In genomic region chr11:86066606-86067229, GRCh38 we compare ENCODE assay signal across 8 cellular contexts. TPM values are rescaled to one million over a fixed set of nuclear protein-coding genes. Genes with fewer than 3 reads are reported as not detected.
A peak's percentile ranks its signal among the peaks of the same experiment; 100 is the strongest.
DNase-seq lines count a peak whose midpoint lies in the region; ATAC-seq and TF ChIP-seq lines count a peak whose summit lies in the region.

No MANE protein-coding gene starts in this region.

- in situ Hi-C loops in astrocyte of the spinal cord (cut with HindIII; ENCODE audit: low sequenced_read_pairs): no loop called here

- H3K36me3 ChIP-seq in right lobe of liver (no peaks in the 10 kb centered on the region), thoracic aorta (no peaks in the 10 kb centered on the region)

- ATAC-seq in activated CD8-positive, alpha-beta memory T cell treated with anti-CD3 and anti-CD28 coated beads, Interleukin-2, amount 10 ng/mL, durations not matched to agents 7 days and 5 days: no peak
- ATAC-seq in right lobe of liver (no peak), thoracic aorta (ENCODE audit: insufficient number of reproducible peaks, low FRiP score, low read depth) (no peak)

- CTCF ChIA-PET in activated CD8-positive, alpha-beta memory T cell treated with anti-CD3 and anti-CD28 coated beads, Interleukin-2, amount 10 ng/mL, durations not matched to agents 7 days and 5 days (lab: Charles Lee): interaction anchor here (1.0 to 4.1 kb wide), 12 partner anchors 20 to 152 kb away, joined by 3 to 41 read pairs (median 6); no protein-coding TSS in a partner anchor

- H3K4me1 Mint-ChIP-seq in activated CD8-positive, alpha-beta memory T cell treated with anti-CD3 and anti-CD28 coated beads, Interleukin-2, amount 10 ng/mL, durations not matched to agents 7 days and 5 days: peaks cover 40% of the 10 kb centered on the region

- H3K4me1 ChIP-seq in right lobe of liver (peaks cover 0 to 47% (median 18%) of the 10 kb centered on the region in 4 donors), thoracic aorta (ENCODE audit: control insufficient read depth in 1 of 2, low read depth in 2 of 2) (peaks cover 46 to 49% of the 10 kb centered on the region in 2 donors)

- peak overlapping the region; percentile 100 for H3K4me3 Mint-ChIP-seq in activated CD8-positive, alpha-beta memory T cell treated with anti-CD3 and anti-CD28 coated beads, Interleukin-2, amount 10 ng/mL, durations not matched to agents 7 days and 5 days

- TF ChIP-seq CTCF in astrocyte of the spinal cord (IDR thresholded peaks at IDR 0.05; ENCODE audit: low read depth, low read length): no peak
- TF ChIP-seq CTCF in right lobe of liver (IDR thresholded peaks at IDR 0.05): no peak
- no peak for TF ChIP-seq CTCF in thoracic aorta (IDR thresholded peaks at IDR 0.05)

- peaks cover 26% of the 10 kb centered on the region for H3K36me3 Mint-ChIP-seq in activated CD8-positive, alpha-beta memory T cell treated with anti-CD3 and anti-CD28 coated beads, Interleukin-2, amount 10 ng/mL, durations not matched to agents 7 days and 5 days

- H3K4me3 ChIP-seq in astrocyte of the spinal cord (ENCODE audit: low read depth, low read length) (peak overlapping the region; percentile 98), right lobe of liver (peak overlapping the region; percentile 62 to 89 (median 88)), thoracic aorta (peak overlapping the region; percentile 81)

- H3K27me3 Mint-ChIP-seq in activated CD8-positive, alpha-beta memory T cell treated with anti-CD3 and anti-CD28 coated beads, Interleukin-2, amount 10 ng/mL, durations not matched to agents 7 days and 5 days: no peaks in the 10 kb centered on the region

- no peak for DNase-seq in activated CD8-positive, alpha-beta memory T cell treated with anti-CD3 and anti-CD28 coated beads, Interleukin-2, amount 10 ng/mL, durations not matched to agents 7 days and 5 days
- DNase-seq in activated CD8-positive, alpha-beta memory T cell treated with anti-CD3 and anti-CD28 coated beads, Interleukin-2, amount 50 U/mL, for 4 hours: no peak
- no peak for DNase-seq in astrocyte of the spinal cord (ENCODE audit: low read depth, low spot score)
- DNase-seq in right lobe of liver: no peak
- DNase-seq in thoracic aorta (ENCODE audit: low spot score): no peak
- DNase-seq in NCI-H226: no peak
- DNase-seq in H4 (ENCODE audit: low spot score): no peak
- no peak for DNase-seq in NCI-H2029 treated with DMSO at 0.1 percent for 48 hours (lab: John Stamatoyannopoulos, UW)

- H3K9me3 Mint-ChIP-seq in activated CD8-positive, alpha-beta memory T cell treated with anti-CD3 and anti-CD28 coated beads, Interleukin-2, amount 10 ng/mL, durations not matched to agents 7 days and 5 days (ENCODE audit: low read depth): no peaks in the 10 kb centered on the region

- H3K27ac ChIP-seq in right lobe of liver (peak overlapping the region; percentile 93 to 98 (median 94)), thoracic aorta (peak overlapping the region; percentile 95 to 98)

- no peak for TF ChIP-seq POLR2A in right lobe of liver (IDR thresholded peaks at IDR 0.05)

- H3K27me3 ChIP-seq in right lobe of liver (no peaks in the 10 kb centered on the region), thoracic aorta (replicated peaks; ENCODE audit: insufficient read depth) (no peaks in the 10 kb centered on the region)

- WGBS in right lobe of liver (ENCODE audit: insufficient coverage, low coverage, low lambda C conversion rate, missing lambda C conversion rate): 0% methylated on average over 7 of the region's 7 CpGs

- peak overlapping the region; percentile 92 for H3K27ac Mint-ChIP-seq in activated CD8-positive, alpha-beta memory T cell treated with anti-CD3 and anti-CD28 coated beads, Interleukin-2, amount 10 ng/mL, durations not matched to agents 7 days and 5 days

- H3K9me3 ChIP-seq in right lobe of liver: no peaks in the 10 kb centered on the region
- no peaks in the 10 kb centered on the region for H3K9me3 ChIP-seq in thoracic aorta

- intact Hi-C loops in right lobe of liver (cut with DNase I): no loop called here

RNA-seq across cellular contexts. Expression of gene PICALM, which starts 2.2 kb away (rescaled TPM):
- total RNA-seq in activated CD8-positive, alpha-beta memory T cell treated with anti-CD3 and anti-CD28 coated beads, Interleukin-2, amount 10 ng/mL, durations not matched to agents 7 days and 5 days: 100 to 1,000 TPM; 123 to 166 TPM
- 100 to 1,000 TPM in 3 of 6 experiments, 10 to 100 TPM in 3; 84.1 to 137 (median 97.6) TPM for total RNA-seq in right lobe of liver
- total RNA-seq in thoracic aorta: 100 to 1,000 TPM; 395 to 488 TPM
- 66.1 and 91.1 TPM in 2 replicates for total RNA-seq in H4 (2014; rRNA removed; shearing (Covaris generic))
